In the genomic region with DNA sequence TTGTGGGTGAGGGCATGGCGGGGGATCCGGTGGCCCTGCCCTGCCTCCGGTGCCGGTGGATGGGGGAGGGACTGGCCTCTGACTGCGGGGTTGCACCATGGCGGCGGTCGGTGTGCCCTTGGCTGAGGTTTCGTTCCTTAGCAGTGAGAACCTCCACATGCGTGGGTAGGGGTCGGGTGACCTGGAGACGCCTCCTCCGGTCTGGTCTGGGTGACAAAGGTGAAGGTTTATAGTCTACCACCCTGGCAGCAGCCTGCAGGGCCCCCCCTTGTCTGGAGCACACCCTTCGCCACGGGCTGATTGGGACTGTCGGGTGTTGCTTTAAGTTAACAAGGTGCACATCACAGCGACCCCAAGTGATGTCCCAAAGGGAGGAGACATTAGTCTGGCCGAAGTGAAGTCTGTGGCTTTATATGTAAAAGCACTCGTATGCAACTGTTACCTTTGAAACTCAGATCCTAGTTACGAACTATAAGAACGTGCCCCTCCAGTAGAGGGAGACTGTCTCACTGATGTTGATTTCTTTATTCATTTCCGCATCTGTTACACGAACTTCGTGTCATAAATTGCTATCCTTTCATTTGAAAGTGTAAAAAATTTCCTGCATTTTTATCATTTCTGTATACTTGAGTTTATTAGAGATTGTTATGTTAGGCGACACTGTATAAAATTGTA, we compare ENCODE assay signal across 14 cellular contexts.
A peak's percentile ranks its signal among the peaks of the same experiment; 100 is the strongest.
DNase-seq lines count a peak whose midpoint lies in the region; ATAC-seq and TF ChIP-seq lines count a peak whose summit lies in the region.
"Had no signal": no experiment of that assay in that cellular context is flagged by ENCODE, and none has a peak within 500 bp of the region (broad histone marks: within the 10 kb centered on the region; RNA-seq: fewer than 3 reads in every experiment).

No MANE protein-coding gene starts in this region.

- H3K79me2 ChIP-seq in SK-N-SH (ENCODE audit: insufficient read depth) (peaks cover 3% of the 10 kb centered on the region; the same call in 1 of the 2 replicates), OCI-LY3 (ENCODE audit: low read length) (no peaks in the 10 kb centered on the region)

- no peaks in the 10 kb centered on the region for H3K9me2 ChIP-seq in SK-N-SH

- ATAC-seq in SK-N-SH treated with all-trans-retinoic acid at 6 μM for 48 hours = no peak
- no peak for ATAC-seq in activated CD4-positive, CD25-positive, alpha-beta regulatory T cell treated with anti-CD3 and anti-CD28 coated beads, Interleukin-2, amount 50 U/mL, for 24 hours
- ATAC-seq: activated CD8-positive, alpha-beta T cell treated with anti-CD3 and anti-CD28 coated beads, Interleukin-2, amount 10 ng/mL, durations not matched to agents 7 days and 5 days; GM12878; Panc1 had no signal

- POLR2A ChIA-PET in SK-N-SH (lab: Yijun Ruan, JAX) = no interaction called here

- WGBS in SK-N-SH (ENCODE audit: low lambda C conversion rate) = 90% methylated on average over 18 of the region's 25 CpGs

- no peaks in the 10 kb centered on the region for H3F3A ChIP-seq in SK-N-SH (replicated peaks; ENCODE audit: insufficient read depth)

- H3K4me2 ChIP-seq in SK-N-SH (no peak overlapping the region), OCI-LY3 (ENCODE audit: low read length) (no peak overlapping the region)

- TF ChIP-seq RAD21 in SK-N-SH (IDR thresholded peaks at IDR 0.05; ENCODE audit: low read length) = no peak

- H3K9me3 ChIP-seq in SK-N-SH (no peaks in the 10 kb centered on the region), OCI-LY3 (ENCODE audit: insufficient read depth, low read length) (no peaks in the 10 kb centered on the region), subcutaneous abdominal adipose tissue (ENCODE audit: control insufficient read depth in 5 of 5, low read length in 5 of 5) (no peaks in the 10 kb centered on the region)

- no peaks in the 10 kb centered on the region for H4K20me1 ChIP-seq in SK-N-SH (ENCODE audit: insufficient read depth)
- H4K20me1 ChIP-seq in OCI-LY3 (ENCODE audit: insufficient read depth, low read length) = peaks cover 24% of the 10 kb centered on the region

- TF ChIP-seq EP300 in SK-N-SH (IDR thresholded peaks at IDR 0.05; ENCODE audit: borderline replicate concordance in 1 of 2, low read depth in 1 of 2, low read length in 1 of 2) = no peak

- H3K27me3 ChIP-seq in SK-N-SH (ENCODE audit: insufficient read depth) = no peaks in the 10 kb centered on the region
- H3K27me3 ChIP-seq in OCI-LY3 (ENCODE audit: low read depth, low read length) = no peaks in the 10 kb centered on the region
- no peaks in the 10 kb centered on the region for H3K27me3 ChIP-seq in subcutaneous abdominal adipose tissue (ENCODE audit: control insufficient read depth in 5 of 5, insufficient read depth in 4 of 5, low read length in 5 of 5)

- no peak overlapping the region for H3K9ac ChIP-seq in SK-N-SH
- no peak overlapping the region for H3K9ac ChIP-seq in OCI-LY3 (ENCODE audit: low read length)
- H3K9ac ChIP-seq in subcutaneous abdominal adipose tissue (ENCODE audit: low read length in 5 of 5) = no peak overlapping the region

- peaks cover 0 to 26% of the 10 kb centered on the region in 2 experiments; a peak in 1 of 4 replicates for H3K4me1 ChIP-seq in SK-N-SH (ENCODE audit: control insufficient read depth in 1 of 2, insufficient read depth in 2 of 2, low read depth in 1 of 2, low read length in 1 of 2)
- H3K4me1 ChIP-seq in OCI-LY3 (ENCODE audit: low read length) = peaks cover 12% of the 10 kb centered on the region
- peaks cover 8 to 45% (median 37%) of the 10 kb centered on the region in 5 donors for H3K4me1 ChIP-seq in subcutaneous abdominal adipose tissue (ENCODE audit: control insufficient read depth in 5 of 5, insufficient read depth in 5 of 5, low read length in 5 of 5)

- H2AFZ ChIP-seq in SK-N-SH (ENCODE audit: low read depth) = no peak overlapping the region
- no peak overlapping the region for H2AFZ ChIP-seq in OCI-LY3 (ENCODE audit: low read depth, low read length)

- H3K27ac ChIP-seq in SK-N-SH (ENCODE audit: low read depth in 2 of 2, low read length in 1 of 2) (no peak overlapping the region), OCI-LY3 (ENCODE audit: low read length) (no peak overlapping the region), subcutaneous abdominal adipose tissue (ENCODE audit: low read depth, low read length) (peak overlapping the region; percentile 49)
- H3K27ac ChIP-seq: HL-60 had no signal

- TF ChIP-seq CTCF in SK-N-SH (IDR thresholded peaks at IDR 0.05) (peak; percentile 34), OCI-LY3 (IDR thresholded peaks at IDR 0.05; ENCODE audit: low read depth, low read length) (peak; percentile 17), fibroblast of mammary gland (conservative IDR thresholded peaks at IDR 0.05; ENCODE audit: control insufficient read depth, insufficient read depth, low read depth, low read length) (peak; percentile 35)

- H3K36me3 ChIP-seq in SK-N-SH (replicated peaks in 1 of 2; ENCODE audit: control insufficient read depth in 1 of 2, insufficient read depth in 2 of 2, low read length in 1 of 2) (peaks cover under 1 to 27% of the 10 kb centered on the region in 2 experiments), OCI-LY3 (replicated peaks; ENCODE audit: low read depth, low read length) (peaks cover 6% of the 10 kb centered on the region), subcutaneous abdominal adipose tissue (ENCODE audit: control insufficient read depth in 5 of 5, insufficient read depth in 5 of 5, low read length in 5 of 5) (peaks cover 0 to 43% (median 20%) of the 10 kb centered on the region in 5 donors)

- H3K4me3 ChIP-seq in SK-N-SH (ENCODE audit: low read depth in 2 of 2, low read length in 1 of 2) (no peak overlapping the region), OCI-LY3 (ENCODE audit: low read length) (no peak overlapping the region), fibroblast of mammary gland (ENCODE audit: control insufficient read depth, low read depth, low read length) (no peak overlapping the region), subcutaneous abdominal adipose tissue (ENCODE audit: low read depth in 1 of 5, low read length in 5 of 5) (no peak overlapping the region)
- H3K4me3 ChIP-seq: GM12878, lung had no signal

- DNase-seq in SK-N-SH (no peak), fibroblast of mammary gland (ENCODE audit: low read depth) (peak; percentile 31), NCI-H1417 (lab: John Stamatoyannopoulos, UW) (no peak)
- DNase-seq in stimulated activated CD8-positive, alpha-beta memory T cell treated with anti-CD3 and anti-CD28 coated beads, Interleukin-4, amount 100 ng/mL, for 48 hours = no peak
- DNase-seq: activated CD8-positive, alpha-beta T cell treated with anti-CD3 and anti-CD28 coated beads, Interleukin-2, amount 10 ng/mL, durations not matched to agents 7 days and 5 days; NCI-H2171 treated with DMSO at 0.1 percent for 48 hours had no signal

- CTCF ChIA-PET in SK-N-SH (lab: Yijun Ruan, JAX) = interaction anchor here (0.8 to 1.5 kb wide), 4 partner anchors 100 to 310 kb away, joined by 3 to 5 read pairs (median 4); no protein-coding TSS in a partner anchor

TF ChIP-seq in SK-N-SH, 30 proteins besides CTCF, POLR2A, EP300 and RAD21:
- no peak for TF ChIP-seq NRF1 (IDR thresholded peaks at IDR 0.05; ENCODE audit: low read depth, low read length)
- no peak for TF ChIP-seq FOXM1 (IDR thresholded peaks at IDR 0.05; ENCODE audit: low read depth)
- TF ChIP-seq POLR2AphosphoS5 (IDR thresholded peaks at IDR 0.05; ENCODE audit: low read depth, low read length) = no peak

TF ChIP-seq in SK-N-SH treated with all-trans-retinoic acid at 6 μM for 48 hours, 23 proteins besides CTCF, POLR2A, EP300 and RAD21:
- TF ChIP-seq ARNTL (CRISPR knock-in tag; IDR thresholded peaks at IDR 0.05; ENCODE audit: borderline replicate concordance, low read depth) (no peak), BACH2 (CRISPR knock-in tag; IDR thresholded peaks at IDR 0.05; ENCODE audit: borderline replicate concordance) (no peak), OSR1 (CRISPR knock-in tag; IDR thresholded peaks at IDR 0.05) (no peak), ZNF8 (CRISPR knock-in tag; IDR thresholded peaks at IDR 0.05) (no peak), ESRRG (CRISPR knock-in tag; IDR thresholded peaks at IDR 0.05) (no peak)
- TF ChIP-seq, protein P1, sequence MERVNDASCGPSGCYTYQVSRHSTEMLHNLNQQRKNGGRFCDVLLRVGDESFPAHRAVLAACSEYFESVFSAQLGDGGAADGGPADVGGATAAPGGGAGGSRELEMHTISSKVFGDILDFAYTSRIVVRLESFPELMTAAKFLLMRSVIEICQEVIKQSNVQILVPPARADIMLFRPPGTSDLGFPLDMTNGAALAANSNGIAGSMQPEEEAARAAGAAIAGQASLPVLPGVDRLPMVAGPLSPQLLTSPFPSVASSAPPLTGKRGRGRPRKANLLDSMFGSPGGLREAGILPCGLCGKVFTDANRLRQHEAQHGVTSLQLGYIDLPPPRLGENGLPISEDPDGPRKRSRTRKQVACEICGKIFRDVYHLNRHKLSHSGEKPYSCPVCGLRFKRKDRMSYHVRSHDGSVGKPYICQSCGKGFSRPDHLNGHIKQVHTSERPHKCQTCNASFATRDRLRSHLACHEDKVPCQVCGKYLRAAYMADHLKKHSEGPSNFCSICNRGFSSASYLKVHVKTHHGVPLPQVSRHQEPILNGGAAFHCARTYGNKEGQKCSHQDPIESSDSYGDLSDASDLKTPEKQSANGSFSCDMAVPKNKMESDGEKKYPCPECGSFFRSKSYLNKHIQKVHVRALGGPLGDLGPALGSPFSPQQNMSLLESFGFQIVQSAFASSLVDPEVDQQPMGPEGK (CRISPR knock-in tag; IDR thresholded peaks at IDR 0.05; ENCODE audit: borderline replicate concordance) = no peak
TF ChIP-seq in SK-N-SH treated with all-trans-retinoic acid at 6 μM for 48 hours: peak in this region for 0.
